9 cellular contexts compared by ENCODE assay signal in genomic region chr1:16139473-16139962, GRCh38. TPM values are rescaled to one million over a fixed set of nuclear protein-coding genes. Genes with fewer than 3 reads are reported as not detected.
DNase-seq lines count a peak whose midpoint lies in the region; ATAC-seq and TF ChIP-seq lines count a peak whose summit lies in the region.
"Had no signal": no experiment of that assay in that cellular context is flagged by ENCODE, and none has a peak within 500 bp of the region (broad histone marks: within the 10 kb centered on the region; RNA-seq: fewer than 3 reads in every experiment).

No MANE protein-coding gene starts in this region.

- WGBS in heart left ventricle, 4 donors = 70 to 83% (median 71%) methylated on average over 3 of the region's 3 CpGs
- WGBS in gastroesophageal sphincter (ENCODE audit: low coverage in 1 of 2), 2 donors = 62 to 80% methylated on average over 2 to 3 of the region's 3 CpGs

- no peaks in the 10 kb centered on the region for H3K9me3 Mint-ChIP-seq in activated T-helper 1 cell treated with anti-CD3 and anti-CD28 coated beads, Interleukin-12 subunit alpha, Interleukin-12 subunit beta, Interleukin-2, Interleukin-4 antibody, amounts not matched to agents 30 ng/mL and 10 ng/mL and 1 ng/mL, durations not matched to agents 14 hours and 24 hours and 36 hours
- H3K9me3 Mint-ChIP-seq: CD4-positive, alpha-beta T cell had no signal

- peaks cover 7% of the 10 kb centered on the region for H3K27me3 Mint-ChIP-seq in activated T-helper 1 cell treated with anti-CD3 and anti-CD28 coated beads, Interleukin-12 subunit alpha, Interleukin-12 subunit beta, Interleukin-2, Interleukin-4 antibody, amounts not matched to agents 30 ng/mL and 10 ng/mL and 1 ng/mL, durations not matched to agents 14 hours and 24 hours and 36 hours (ENCODE audit: insufficient read depth)
- H3K27me3 Mint-ChIP-seq: CD4-positive, alpha-beta T cell had no signal

- H3K4me1 Mint-ChIP-seq in activated T-helper 1 cell treated with anti-CD3 and anti-CD28 coated beads, Interleukin-12 subunit alpha, Interleukin-12 subunit beta, Interleukin-2, Interleukin-4 antibody, amounts not matched to agents 30 ng/mL and 10 ng/mL and 1 ng/mL, durations not matched to agents 14 hours and 24 hours and 36 hours (ENCODE audit: low read depth) = peaks cover 11% of the 10 kb centered on the region

- TF ChIP-seq POLR2A in heart left ventricle (IDR thresholded peaks at IDR 0.05) (no peak), gastroesophageal sphincter (IDR thresholded peaks at IDR 0.05) (no peak)

- no peaks in the 10 kb centered on the region for H3K9me3 ChIP-seq in heart left ventricle
- no peaks in the 10 kb centered on the region for H3K9me3 ChIP-seq in gastroesophageal sphincter
- no peaks in the 10 kb centered on the region for H3K9me3 ChIP-seq in upper lobe of right lung

- H3K4me3 Mint-ChIP-seq in activated T-helper 1 cell treated with anti-CD3 and anti-CD28 coated beads, Interleukin-12 subunit alpha, Interleukin-12 subunit beta, Interleukin-2, Interleukin-4 antibody, amounts not matched to agents 30 ng/mL and 10 ng/mL and 1 ng/mL, durations not matched to agents 14 hours and 24 hours and 36 hours = no peak overlapping the region
- H3K4me3 Mint-ChIP-seq: CD4-positive, alpha-beta T cell had no signal

- H3K27ac ChIP-seq in heart left ventricle = peak overlapping the region in 11 of 12 donors; percentile 60 to 95 (median 82)
- H3K27ac ChIP-seq in gastroesophageal sphincter = peak overlapping the region in 3 of 4 donors; percentile 6 to 49 (median 7)
- peak overlapping the region; percentile 24 for H3K27ac ChIP-seq in upper lobe of right lung

- H3K4me1 ChIP-seq in heart left ventricle (peaks cover 21 to 59% (median 53%) of the 10 kb centered on the region in 12 donors), gastroesophageal sphincter (peaks cover 0 to 31% (median 7%) of the 10 kb centered on the region in 3 donors), upper lobe of right lung (peaks cover 48% of the 10 kb centered on the region)

- no peaks in the 10 kb centered on the region for H3K27me3 ChIP-seq in heart left ventricle
- H3K27me3 ChIP-seq in gastroesophageal sphincter = no peaks in the 10 kb centered on the region
- no peaks in the 10 kb centered on the region for H3K27me3 ChIP-seq in upper lobe of right lung

- H3K4me3 ChIP-seq in heart left ventricle = no peak overlapping the region
- no peak overlapping the region for H3K4me3 ChIP-seq in gastroesophageal sphincter
- H3K4me3 ChIP-seq in upper lobe of right lung = no peak overlapping the region

- H3K27ac Mint-ChIP-seq in activated T-helper 1 cell treated with anti-CD3 and anti-CD28 coated beads, Interleukin-12 subunit alpha, Interleukin-12 subunit beta, Interleukin-2, Interleukin-4 antibody, amounts not matched to agents 30 ng/mL and 10 ng/mL and 1 ng/mL, durations not matched to agents 14 hours and 24 hours and 36 hours = peak overlapping the region; percentile 31
- H3K27ac Mint-ChIP-seq: CD4-positive, alpha-beta T cell had no signal

- no peak for TF ChIP-seq EP300 in gastroesophageal sphincter (IDR thresholded peaks at IDR 0.05)

- TF ChIP-seq CTCF in heart left ventricle (IDR thresholded peaks at IDR 0.05) = no peak
- TF ChIP-seq CTCF in gastroesophageal sphincter (IDR thresholded peaks at IDR 0.05) = no peak
- TF ChIP-seq CTCF in upper lobe of right lung (IDR thresholded peaks at IDR 0.05) = no peak

- no peaks in the 10 kb centered on the region for H3K36me3 Mint-ChIP-seq in activated T-helper 1 cell treated with anti-CD3 and anti-CD28 coated beads, Interleukin-12 subunit alpha, Interleukin-12 subunit beta, Interleukin-2, Interleukin-4 antibody, amounts not matched to agents 30 ng/mL and 10 ng/mL and 1 ng/mL, durations not matched to agents 14 hours and 24 hours and 36 hours (ENCODE audit: low read depth)

- ATAC-seq in heart left ventricle = no peak
- ATAC-seq in Right ventricle myocardium inferior = no peak
- no peak for ATAC-seq in gastroesophageal sphincter
- no peak for ATAC-seq in upper lobe of right lung
- ATAC-seq in HG03159 (IDR thresholded peaks at IDR 0.05; ENCODE audit: unreplicated experiment) = no peak

- intact Hi-C loops in heart left ventricle (cut with DNase I) (loop anchor here in 1 of 10 donors (5.0 kb wide), 1 partner anchor 52 kb away; no protein-coding TSS in a partner anchor), Right ventricle myocardium inferior (cut with DNase I) (no loop called here), upper lobe of right lung (cut with DNase I) (no loop called here)
- intact Hi-C loops in activated T-helper 1 cell treated with anti-CD3 and anti-CD28 coated beads, Interleukin-12 subunit alpha, Interleukin-12 subunit beta, Interleukin-2, Interleukin-4 antibody, amounts not matched to agents 30 ng/mL and 10 ng/mL and 1 ng/mL, durations not matched to agents 14 hours and 24 hours and 36 hours (cut with micrococcal nuclease) = no loop called here

- DNase-seq in heart left ventricle = no peak
- DNase-seq in Right ventricle myocardium inferior (ENCODE audit: missing footprints) = no peak
- no peak for DNase-seq in activated T-helper 1 cell treated with anti-CD3 and anti-CD28 coated beads, Interleukin-12 subunit alpha, Interleukin-12 subunit beta, Interleukin-2, Interleukin-4 antibody, amounts not matched to agents 30 ng/mL and 10 ng/mL and 1 ng/mL, durations not matched to agents 14 hours and 24 hours and 36 hours (ENCODE audit: low spot score)
- DNase-seq in upper lobe of right lung = no peak
- DNase-seq in activated CD4-positive, CD25-positive, alpha-beta regulatory T cell (lab: John Stamatoyannopoulos, UW) = no peak
- DNase-seq in activated CD8-positive, alpha-beta memory T cell treated with anti-CD3 and anti-CD28 coated beads for 24 hours = no peak
- DNase-seq: CD4-positive, alpha-beta T cell had no signal

- H3K36me3 ChIP-seq in heart left ventricle (peaks cover 0 to 64% (median 38%) of the 10 kb centered on the region in 9 donors), gastroesophageal sphincter (peaks cover 0 to 41% of the 10 kb centered on the region in 2 donors), upper lobe of right lung (peaks cover 30% of the 10 kb centered on the region)

RNA-seq across cellular contexts. Expression of gene EPHA2, which starts 16.4 kb away (rescaled TPM):
- total RNA-seq in heart left ventricle (10 to 100 TPM in 8 of 9 donors, 1 to 10 TPM in 1; 7.6 to 34.7 (median 14.8) TPM), Right ventricle myocardium inferior (7.3 TPM), gastroesophageal sphincter (10 to 100 TPM in 2 of 4 donors, 1 to 10 TPM in 2; 8.9 to 16.1 (median 12.4) TPM), upper lobe of right lung (44.8 TPM)
- polyA plus RNA-seq in heart left ventricle = 10 to 100 TPM in 1 of 2 donors, 1 to 10 TPM in 1; 5.6 to 14.0 TPM
- not detected in 2 replicates for total RNA-seq in activated T-helper 1 cell treated with anti-CD3 and anti-CD28 coated beads, Interleukin-12 subunit alpha, Interleukin-12 subunit beta, Interleukin-2, Interleukin-4 antibody, amounts not matched to agents 30 ng/mL and 10 ng/mL and 1 ng/mL, durations not matched to agents 14 hours and 24 hours and 36 hours

Comparison
In these comparisons a context has a peak if more than half of its experiments do, and no peak if none do; other contexts are left out.
1. H3K27ac ChIP-seq: peak in every context shown above with its lines; median percentile 82 in heart left ventricle; 24 in upper lobe of right lung; 7 in gastroesophageal sphincter.